ENCODE assay signal across 19 cellular contexts in the genomic region with DNA sequence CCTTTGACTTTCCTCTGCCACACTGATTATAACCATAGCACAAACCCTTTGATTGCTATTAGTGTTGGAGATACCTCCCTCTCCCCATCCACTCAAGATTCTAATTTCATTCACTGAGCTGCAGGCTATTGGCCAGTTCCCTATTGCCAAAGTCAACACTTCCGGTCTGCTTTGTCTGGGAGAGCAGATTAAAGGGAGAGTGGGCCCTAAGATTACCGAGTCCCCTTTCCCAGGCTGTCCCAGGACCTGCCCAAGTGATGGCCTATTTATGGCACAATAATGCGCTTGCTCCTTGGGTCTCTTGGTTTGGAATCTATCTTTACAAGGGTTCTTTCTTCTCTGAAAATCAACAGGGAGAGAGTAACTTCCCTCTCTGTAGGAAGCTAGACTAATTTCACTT. TPM values are rescaled to one million over a fixed set of nuclear protein-coding genes. Genes with fewer than 3 reads are reported as not detected.
DNase-seq lines count a peak whose midpoint lies in the region; ATAC-seq and TF ChIP-seq lines count a peak whose summit lies in the region.
"Had no signal": no experiment of that assay in that cellular context is flagged by ENCODE, and none has a peak within 500 bp of the region (broad histone marks: within the 10 kb centered on the region; RNA-seq: fewer than 3 reads in every experiment).

No MANE protein-coding gene starts in this region.

- no peak overlapping the region for H3K9ac ChIP-seq in fibroblast of lung (ENCODE audit: insufficient read depth, low read length)

- no peaks in the 10 kb centered on the region for H3K27me3 ChIP-seq in ACC112 (ENCODE audit: insufficient read depth, low read length)
- no peaks in the 10 kb centered on the region for H3K27me3 ChIP-seq in PC-9 (ENCODE audit: insufficient read depth, low read depth)
- H3K27me3 ChIP-seq in fibroblast of lung (ENCODE audit: control insufficient read depth, insufficient read depth, low read length) = no peaks in the 10 kb centered on the region
- H3K27me3 ChIP-seq in effector memory CD4-positive, alpha-beta T cell (replicated peaks; ENCODE audit: control insufficient read depth, insufficient read depth, low read length, poor library complexity, severe bottlenecking) = no peaks in the 10 kb centered on the region
- H3K27me3 ChIP-seq: spleen had no signal

- H3K27ac ChIP-seq in ACC112 (ENCODE audit: low read depth, low read length) (peak overlapping the region; percentile 71), PC-9 (peak overlapping the region; percentile 78), fibroblast of lung (ENCODE audit: insufficient read depth, low read length) (peak overlapping the region; percentile 44)
- no peak overlapping the region for H3K27ac ChIP-seq in effector memory CD4-positive, alpha-beta T cell (ENCODE audit: insufficient read depth, low read length, poor library complexity, severe bottlenecking)

- BruUV-seq in PC-9 (replicated peaks; lab: Mats Ljungman, UMichigan) = no TSS peak

- CTCF ChIA-PET in PC-9 (lab: Charles Lee) = no interaction called here

- H3F3A ChIP-seq in PC-9 (ENCODE audit: insufficient read depth, low read depth) = peaks cover 41% of the 10 kb centered on the region

- ATAC-seq in sciatic nerve (peak; percentile 13), GM19035 (IDR thresholded peaks at IDR 0.05; ENCODE audit: unreplicated experiment) (no peak)
- ATAC-seq: HCT116; stimulated activated memory B cell treated with anti-CD40 and anti-IgM and Interleukin-4, amounts not matched to agents 10 μg/mL and 1 μg/mL and 100 μg/mL, for 72 hours had no signal

- H2AFZ ChIP-seq in ACC112 (ENCODE audit: low read length, unreplicated experiment) = no peak overlapping the region
- H2AFZ ChIP-seq in PC-9 = no peak overlapping the region
- H2AFZ ChIP-seq in fibroblast of lung (ENCODE audit: low read length) = no peak overlapping the region

- no peaks in the 10 kb centered on the region for H3K9me2 ChIP-seq in PC-9 (ENCODE audit: insufficient read depth)

- peak overlapping the region; percentile 47 for H3K4me2 ChIP-seq in PC-9
- no peak overlapping the region for H3K4me2 ChIP-seq in fibroblast of lung (ENCODE audit: extremely low read depth, insufficient read depth, low read length)

- DNase-seq in PC-9 (no peak), fibroblast of lung (ENCODE audit: low read depth in 2 of 2) (no peak), sciatic nerve (ENCODE audit: low spot score) (no peak), AG20443 (ENCODE audit: low spot score) (no peak), germinal center (ENCODE audit: low spot score) (no peak)
- no peak for DNase-seq in effector memory CD4-positive, alpha-beta T cell
- DNase-seq: activated B cell treated with CpG ODN at 0.5 μM for 24 hours; activated CD8-positive, alpha-beta memory T cell treated with anti-CD3 and anti-CD28 coated beads, Interleukin-2, amount 50 U/mL, for 4 hours; effector CD4-positive, alpha-beta T cell; erythroblast; NCI-H1092 treated with DMSO at 0.1 percent for 48 hours; NCI-H1930; NCI-H69; spleen; stimulated activated CD4-positive, alpha-beta T cell treated with anti-CD3 and anti-CD28 coated beads, Interleukin-4, amount 100 ng/mL, for 1 hour had no signal

- H3K4me1 ChIP-seq in ACC112 (ENCODE audit: control insufficient read depth, insufficient read depth, low read length, unreplicated experiment) = peaks cover 63% of the 10 kb centered on the region
- H3K4me1 ChIP-seq in PC-9 (replicated peaks; ENCODE audit: insufficient read depth) = peaks cover 68% of the 10 kb centered on the region
- peaks cover 36% of the 10 kb centered on the region for H3K4me1 ChIP-seq in fibroblast of lung (ENCODE audit: control insufficient read depth, extremely low read depth, insufficient read depth, low read length)
- no peaks in the 10 kb centered on the region for H3K4me1 ChIP-seq in effector memory CD4-positive, alpha-beta T cell (ENCODE audit: control insufficient read depth, insufficient read depth, low read length, poor library complexity, severe bottlenecking)

- TF ChIP-seq CTCF in PC-9 (conservative IDR thresholded peaks at IDR 0.05) (no peak), fibroblast of lung (conservative IDR thresholded peaks at IDR 0.05 in 1 of 2, IDR thresholded peaks at IDR 0.05 in 1 of 2; ENCODE audit: low read depth in 1 of 2, low read length in 2 of 2) (no peak)

- H3K4me3 ChIP-seq in ACC112 (ENCODE audit: low read depth, low read length) (no peak overlapping the region), PC-9 (no peak overlapping the region), fibroblast of lung (replicated peaks in 1 of 4; ENCODE audit: control extremely low read depth in 1 of 4, insufficient read depth in 1 of 4, low read depth in 3 of 4, low read length in 4 of 4) (no peak overlapping the region)
- H3K4me3 ChIP-seq in effector memory CD4-positive, alpha-beta T cell (ENCODE audit: insufficient read depth, low read depth, low read length, poor library complexity, severe bottlenecking) = no peak overlapping the region
- H3K4me3 ChIP-seq: spleen had no signal

- H3K36me3 ChIP-seq in ACC112 (ENCODE audit: insufficient read depth, low read length) (0 out of 2 replicates have a peak, but pooled peaks cover 7% of the 10 kb centered on the region), PC-9 (ENCODE audit: low read depth) (peaks cover 16% of the 10 kb centered on the region), fibroblast of lung (ENCODE audit: control insufficient read depth, insufficient read depth, low read length) (no peaks in the 10 kb centered on the region)
- peaks cover 14% of the 10 kb centered on the region for H3K36me3 ChIP-seq in effector memory CD4-positive, alpha-beta T cell (ENCODE audit: control insufficient read depth, insufficient read depth, low read length)

- intact Hi-C loops in PC-9 (cut with micrococcal nuclease; ENCODE audit: unreplicated experiment) = loop anchor here (5.0 kb wide), 1 partner anchor 83 kb away; no protein-coding TSS in a partner anchor
- intact Hi-C loops in sciatic nerve (cut with DNase I) = no loop called here

- no peaks in the 10 kb centered on the region for H3K9me3 ChIP-seq in PC-9 (ENCODE audit: insufficient read depth, low read depth)
- no peaks in the 10 kb centered on the region for H3K9me3 ChIP-seq in fibroblast of lung (ENCODE audit: control insufficient read depth, insufficient read depth, low read depth, low read length)
- no peaks in the 10 kb centered on the region for H3K9me3 ChIP-seq in effector memory CD4-positive, alpha-beta T cell (ENCODE audit: control insufficient read depth, low read length)
- H3K9me3 ChIP-seq: spleen had no signal

- H4K20me1 ChIP-seq in PC-9 (ENCODE audit: insufficient read depth) (no peaks in the 10 kb centered on the region), fibroblast of lung (ENCODE audit: control insufficient read depth, extremely low read depth, insufficient read depth, low read length) (no peaks in the 10 kb centered on the region)

- POLR2A ChIA-PET in PC-9 (lab: Charles Lee; ENCODE audit: unreplicated experiment) = interaction anchor here (0.5 to 1.1 kb wide), 3 partner anchors 19 to 65 kb away, joined by 3 to 8 read pairs (median 3); no protein-coding TSS in a partner anchor

- H3K79me2 ChIP-seq in ACC112 (ENCODE audit: control insufficient read depth, insufficient read depth, low read length, unreplicated experiment) (no peaks in the 10 kb centered on the region), PC-9 (ENCODE audit: low read depth) (no peaks in the 10 kb centered on the region), fibroblast of lung (ENCODE audit: control insufficient read depth, insufficient read depth, low read length) (no peaks in the 10 kb centered on the region)

RNA-seq across cellular contexts. Expression of a gene that starts 42.9 kb away (rescaled TPM):
- total RNA-seq in PC-9 (2021) (121 and 124 TPM in 2 replicates), fibroblast of lung (243 and 514 TPM in 2 replicates), sciatic nerve (93.0 TPM)
- 108 and 112 TPM in 2 replicates for polyA plus RNA-seq in fibroblast of lung
- polyA plus RNA-seq in fibroblast of lung (2012) = 184 and 214 TPM in 2 replicates
- polyA minus RNA-seq in fibroblast of lung (ENCODE audit: low replicate concordance) = 328 and 406 TPM in 2 replicates

RNA-seq across cellular contexts. Expression of a gene that starts 57.9 kb away (rescaled TPM):
- total RNA-seq in PC-9 (2021) (98.4 and 108 TPM in 2 replicates), fibroblast of lung (23.4 and 28.2 TPM in 2 replicates), sciatic nerve (26.7 TPM)
- 36.5 and 40.8 TPM in 2 replicates for polyA plus RNA-seq in fibroblast of lung
- 19.4 and 22.0 TPM in 2 replicates for polyA plus RNA-seq in fibroblast of lung (2012)
- 102 and 170 TPM in 2 replicates for polyA minus RNA-seq in fibroblast of lung (ENCODE audit: low replicate concordance)

RNA-seq across cellular contexts. Expression of a gene that starts 58.0 kb away (rescaled TPM):
- 175 and 191 TPM in 2 replicates for total RNA-seq in PC-9 (2021)
- 26.7 and 29.2 TPM in 2 replicates for total RNA-seq in fibroblast of lung
- polyA plus RNA-seq in fibroblast of lung = 57.8 and 67.2 TPM in 2 replicates
- 52.3 and 57.4 TPM in 2 replicates for polyA plus RNA-seq in fibroblast of lung (2012)
- 8.6 and 23.3 TPM in 2 replicates for polyA minus RNA-seq in fibroblast of lung (ENCODE audit: low replicate concordance)
- total RNA-seq in sciatic nerve = 43.0 TPM
